Comparison of ENCODE assay signal across 18 cellular contexts in genomic region chr12:66916189-66916588, GRCh38.
"Had no signal": no experiment of that assay in that cellular context is flagged by ENCODE, and none has a peak within 500 bp of the region (broad histone marks: within the 10 kb centered on the region; RNA-seq: fewer than 3 reads in every experiment).

No MANE protein-coding gene starts in this region.

- H3K4me3 ChIP-seq: coronary artery, lower lobe of right lung, tibial artery had no signal

- H3K36me3 Mint-ChIP-seq: natural killer cell, T-cell had no signal

- H3K9me3 ChIP-seq: lower lobe of right lung, tibial artery had no signal

- H3K4me3 Mint-ChIP-seq: activated B cell treated with CpG ODN at 0.5 μM for 24 hours; activated CD8-positive, alpha-beta T cell treated with anti-CD3 and anti-CD28 coated beads for 36 hours; activated T-cell treated with anti-CD3 and anti-CD28 coated beads, Interleukin-2, amount 50 U/mL, for 4 hours; central memory CD8-positive, alpha-beta T cell; natural killer cell; T-cell had no signal

- H3K27me3 Mint-ChIP-seq: activated CD8-positive, alpha-beta T cell treated with anti-CD3 and anti-CD28 coated beads for 36 hours; central memory CD8-positive, alpha-beta T cell; T-cell had no signal

- H3K4me1 ChIP-seq: lower lobe of right lung, tibial artery had no signal

- H3K4me1 Mint-ChIP-seq: activated B cell treated with CpG ODN at 0.5 μM for 24 hours; central memory CD8-positive, alpha-beta T cell; natural killer cell had no signal

- H3K27me3 ChIP-seq: brain microvascular endothelial cell, tibial artery had no signal

- H3K36me3 ChIP-seq: brain microvascular endothelial cell, lower lobe of right lung, tibial artery had no signal

- H3K9me3 Mint-ChIP-seq: activated B cell treated with CpG ODN at 0.5 μM for 24 hours; central memory CD8-positive, alpha-beta T cell; natural killer cell had no signal

- DNase-seq: activated B cell treated with CpG ODN at 0.5 μM for 24 hours; activated CD4-positive, alpha-beta T cell treated with anti-CD3 and anti-CD28 coated beads for 4 hours; activated CD8-positive, alpha-beta T cell treated with anti-CD3 and anti-CD28 coated beads for 36 hours; activated effector memory CD4-positive, alpha-beta T cell treated with Interleukin-2 at 50 U/mL for 16 hours; activated naive CD4-positive, alpha-beta T cell treated with anti-CD3 and anti-CD28 coated beads, Interleukin-2, amount 50 U/mL, for 16 hours; activated T-cell treated with anti-CD3 and anti-CD28 coated beads, Interleukin-2, amount 50 U/mL, for 4 hours; aorta; brain microvascular endothelial cell; lower lobe of right lung; natural killer cell; stimulated activated CD4-positive, alpha-beta T cell treated with anti-CD3 and anti-CD28 coated beads, Interleukin-1b, Interleukin-23, amount 100 ng/mL, for 48 hours; stimulated activated CD8-positive, alpha-beta memory T cell treated with anti-CD3 and anti-CD28 coated beads, Interleukin-4, amount 100 ng/mL, for 48 hours; stimulated activated naive CD4-positive, alpha-beta T cell; T-cell; T-helper 9 cell; tibial artery had no signal

- ATAC-seq: activated CD8-positive, alpha-beta T cell treated with anti-CD3 and anti-CD28 coated beads for 36 hours; activated T-cell treated with anti-CD3 and anti-CD28 coated beads, Interleukin-2, amount 50 U/mL, for 4 hours; lower lobe of right lung; natural killer cell; T-cell had no signal

- H3K27ac ChIP-seq: brain microvascular endothelial cell, coronary artery, lower lobe of right lung, tibial artery had no signal

- H3K27ac Mint-ChIP-seq: activated B cell treated with CpG ODN at 0.5 μM for 24 hours; activated CD8-positive, alpha-beta T cell treated with anti-CD3 and anti-CD28 coated beads for 36 hours; natural killer cell; T-cell had no signal
